1 cellular context compared by ENCODE assay signal in the genomic region with DNA sequence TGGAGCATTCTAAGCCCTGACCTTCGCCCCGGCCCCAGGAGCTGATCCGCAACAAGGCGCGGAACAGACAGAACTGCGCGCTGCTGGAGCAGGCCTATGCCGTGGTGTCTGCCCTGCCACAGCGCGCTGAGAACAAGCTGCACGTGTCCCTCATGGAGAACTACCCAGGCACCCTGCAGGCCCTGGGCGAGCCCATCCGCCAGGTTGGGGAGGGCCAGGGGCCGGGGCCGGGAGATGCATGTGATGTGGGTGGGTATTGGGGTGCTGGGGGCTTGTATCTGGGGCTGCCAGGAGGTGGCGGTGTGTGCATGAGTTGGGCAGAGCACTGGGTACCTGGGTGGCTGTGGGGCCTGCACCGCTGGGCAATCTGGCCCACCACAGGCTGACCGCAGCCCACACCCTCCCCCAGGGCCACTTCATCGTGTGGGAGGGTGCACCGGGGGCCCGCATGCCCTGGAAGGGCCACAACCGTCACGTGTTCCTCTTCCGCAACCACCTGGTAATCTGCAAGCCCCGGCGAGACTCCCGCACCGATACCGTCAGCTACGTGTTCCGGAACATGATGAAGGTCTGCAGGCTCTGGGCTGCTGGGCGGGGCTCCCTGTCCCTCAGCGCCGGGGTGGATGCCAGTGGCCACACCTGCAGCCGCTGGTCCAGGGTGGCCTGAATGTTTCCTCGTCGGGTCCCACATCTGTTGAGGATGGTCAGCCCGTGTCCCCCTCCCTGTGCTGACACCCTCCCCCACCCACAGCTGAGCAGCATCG.
A peak's percentile ranks its signal among the peaks of the same experiment; 100 is the strongest.
TF ChIP-seq lines count a peak whose summit lies in the region.

No MANE protein-coding gene starts in this region.

TF ChIP-seq in HepG2, 621 proteins besides CTCF, POLR2A, EP300 and RAD21 (continued from another document):
- TF ChIP-seq TEF (CRISPR knock-in tag; IDR thresholded peaks at IDR 0.05) (no peak), KMT2B (CRISPR knock-in tag; IDR thresholded peaks at IDR 0.05) (no peak), ZNF687 (CRISPR knock-in tag; IDR thresholded peaks at IDR 0.05) (peak; percentile 13; the same call in 1 of the 2 replicates)
- TF ChIP-seq, protein P1, sequence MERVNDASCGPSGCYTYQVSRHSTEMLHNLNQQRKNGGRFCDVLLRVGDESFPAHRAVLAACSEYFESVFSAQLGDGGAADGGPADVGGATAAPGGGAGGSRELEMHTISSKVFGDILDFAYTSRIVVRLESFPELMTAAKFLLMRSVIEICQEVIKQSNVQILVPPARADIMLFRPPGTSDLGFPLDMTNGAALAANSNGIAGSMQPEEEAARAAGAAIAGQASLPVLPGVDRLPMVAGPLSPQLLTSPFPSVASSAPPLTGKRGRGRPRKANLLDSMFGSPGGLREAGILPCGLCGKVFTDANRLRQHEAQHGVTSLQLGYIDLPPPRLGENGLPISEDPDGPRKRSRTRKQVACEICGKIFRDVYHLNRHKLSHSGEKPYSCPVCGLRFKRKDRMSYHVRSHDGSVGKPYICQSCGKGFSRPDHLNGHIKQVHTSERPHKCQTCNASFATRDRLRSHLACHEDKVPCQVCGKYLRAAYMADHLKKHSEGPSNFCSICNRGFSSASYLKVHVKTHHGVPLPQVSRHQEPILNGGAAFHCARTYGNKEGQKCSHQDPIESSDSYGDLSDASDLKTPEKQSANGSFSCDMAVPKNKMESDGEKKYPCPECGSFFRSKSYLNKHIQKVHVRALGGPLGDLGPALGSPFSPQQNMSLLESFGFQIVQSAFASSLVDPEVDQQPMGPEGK (CRISPR knock-in tag; IDR thresholded peaks at IDR 0.05): peak; percentile 11; the same call in 1 of the 2 replicates
